ENCODE assay signal across 18 cellular contexts in genomic region chr22:37204045-37204655, GRCh38. TPM values are rescaled to one million over a fixed set of nuclear protein-coding genes. Genes with fewer than 3 reads are reported as not detected.
A peak's percentile ranks its signal among the peaks of the same experiment; 100 is the strongest.
DNase-seq lines count a peak whose midpoint lies in the region; ATAC-seq and TF ChIP-seq lines count a peak whose summit lies in the region.
"Had no signal": no experiment of that assay in that cellular context is flagged by ENCODE, and none has a peak within 500 bp of the region (broad histone marks: within the 10 kb centered on the region; RNA-seq: fewer than 3 reads in every experiment).

No MANE protein-coding gene starts in this region.

- H3K36me3 ChIP-seq in naive thymus-derived CD4-positive, alpha-beta T cell (ENCODE audit: control insufficient read depth in 2 of 3, insufficient read depth in 3 of 3, low read length in 3 of 3): peaks cover 0 to 14% (median 0%) of the 10 kb centered on the region in 3 experiments
- no peaks in the 10 kb centered on the region for H3K36me3 ChIP-seq in tibial artery

- peak overlapping the region; percentile 50 for H3K27ac Mint-ChIP-seq in activated naive CD8-positive, alpha-beta T cell
- no peak overlapping the region for H3K27ac Mint-ChIP-seq in activated naive CD8-positive, alpha-beta T cell treated with anti-CD3 and anti-CD28 coated beads, Interleukin-2, amount 50 U/mL, for 24 hours
- H3K27ac Mint-ChIP-seq in activated naive CD4-positive, alpha-beta T cell treated with anti-CD3 and anti-CD28 coated beads, Interleukin-2, amount 50 U/mL, for 72 hours: peak overlapping the region; percentile 14 to 61
- H3K27ac Mint-ChIP-seq in naive thymus-derived CD4-positive, alpha-beta T cell: peak overlapping the region in 8 of 9 donors; percentile 5 to 86 (median 73)

- H3K4me3 ChIP-seq in naive thymus-derived CD4-positive, alpha-beta T cell (ENCODE audit: low read length): no peak overlapping the region
- no peak overlapping the region for H3K4me3 ChIP-seq in tibial artery

- intact Hi-C loops in naive thymus-derived CD4-positive, alpha-beta T cell (cut with micrococcal nuclease): no loop called here
- intact Hi-C loops in tibial artery (cut with DNase I; ENCODE audit: low total_unique reads): loop anchor here (10.0 kb wide), 1 partner anchor 169 kb away; no protein-coding TSS in a partner anchor

- H3K9me3 ChIP-seq in naive thymus-derived CD4-positive, alpha-beta T cell (ENCODE audit: control insufficient read depth in 2 of 3, low read length in 3 of 3): no peaks in the 10 kb centered on the region
- no peaks in the 10 kb centered on the region for H3K9me3 ChIP-seq in tibial artery

- H3K27ac ChIP-seq in naive thymus-derived CD4-positive, alpha-beta T cell (ENCODE audit: low read depth, low read length): no peak overlapping the region
- H3K27ac ChIP-seq in tibial artery: no peak overlapping the region
- H3K27ac ChIP-seq: C4-2B had no signal

- no peaks in the 10 kb centered on the region for H3K27me3 Mint-ChIP-seq in activated naive CD8-positive, alpha-beta T cell
- H3K27me3 Mint-ChIP-seq in activated naive CD8-positive, alpha-beta T cell treated with anti-CD3 and anti-CD28 coated beads, Interleukin-2, amount 50 U/mL, for 24 hours: no peaks in the 10 kb centered on the region
- no peaks in the 10 kb centered on the region for H3K27me3 Mint-ChIP-seq in naive thymus-derived CD4-positive, alpha-beta T cell

- CTCF ChIA-PET in naive thymus-derived CD4-positive, alpha-beta T cell (lab: Charles Lee): interaction anchor here (0.5 to 2.9 kb wide), 2 partner anchors 55 to 422 kb away, joined by 3 to 9 read pairs; no protein-coding TSS in a partner anchor

- H3K4me3 Mint-ChIP-seq in activated naive CD8-positive, alpha-beta T cell: no peak overlapping the region
- H3K4me3 Mint-ChIP-seq in activated naive CD8-positive, alpha-beta T cell treated with anti-CD3 and anti-CD28 coated beads, Interleukin-2, amount 50 U/mL, for 24 hours: no peak overlapping the region
- no peak overlapping the region for H3K4me3 Mint-ChIP-seq in naive thymus-derived CD4-positive, alpha-beta T cell

- ATAC-seq in activated naive CD8-positive, alpha-beta T cell treated with anti-CD3 and anti-CD28 coated beads, Interleukin-2, amount 50 U/mL, for 24 hours: no peak
- ATAC-seq in activated naive CD4-positive, alpha-beta T cell treated with anti-CD3 and anti-CD28 coated beads, Interleukin-2, amount 50 U/mL, for 72 hours: no peak
- ATAC-seq in naive thymus-derived CD4-positive, alpha-beta T cell: no peak
- ATAC-seq in HG03108 (IDR thresholded peaks at IDR 0.05; ENCODE audit: unreplicated experiment): no peak
- ATAC-seq: left lobe of liver had no signal

- POLR2A ChIA-PET in naive thymus-derived CD4-positive, alpha-beta T cell (lab: Charles Lee): interaction anchor here (0.6 to 22.1 kb wide), 4 partner anchors 15 to 943 kb away, joined by 3 to 278 read pairs (median 162); partner anchors contain the start of gene RAC2

- peaks cover 48% of the 10 kb centered on the region for H3K4me1 Mint-ChIP-seq in activated naive CD8-positive, alpha-beta T cell (ENCODE audit: low read depth)
- H3K4me1 Mint-ChIP-seq in activated naive CD8-positive, alpha-beta T cell treated with anti-CD3 and anti-CD28 coated beads, Interleukin-2, amount 50 U/mL, for 24 hours: peaks cover 40% of the 10 kb centered on the region
- H3K4me1 Mint-ChIP-seq in naive thymus-derived CD4-positive, alpha-beta T cell: peaks cover 16 to 75% (median 47%) of the 10 kb centered on the region in 7 donors

- peaks cover 5 to 38% of the 10 kb centered on the region in 2 donors for H3K4me1 ChIP-seq in naive thymus-derived CD4-positive, alpha-beta T cell (ENCODE audit: control insufficient read depth in 2 of 2, insufficient read depth in 2 of 2, low read length in 2 of 2)
- peaks cover 0 to 5% (median 4%) of the 10 kb centered on the region in 4 donors for H3K4me1 ChIP-seq in tibial artery

- no peak for DNase-seq in activated naive CD8-positive, alpha-beta T cell treated with anti-CD3 and anti-CD28 coated beads, Interleukin-2, amount 50 U/mL, for 24 hours
- no peak for DNase-seq in activated naive CD4-positive, alpha-beta T cell treated with anti-CD3 and anti-CD28 coated beads, Interleukin-2, amount 50 U/mL, for 72 hours (ENCODE audit: low spot score in 2 of 2)
- no peak for DNase-seq in naive thymus-derived CD4-positive, alpha-beta T cell
- peak; percentile 5 to 48 for DNase-seq in tibial artery
- DNase-seq in activated CD8-positive, alpha-beta memory T cell treated with anti-CD3 and anti-CD28 coated beads, Interleukin-2, amount 50 U/mL, for 4 hours: no peak
- DNase-seq: Kasumi-1, mesendoderm, MV-4-11, NCI-H146, NCI-H446, T-helper 1 cell had no signal

- H3K27me3 ChIP-seq in naive thymus-derived CD4-positive, alpha-beta T cell (ENCODE audit: control insufficient read depth in 2 of 2, insufficient read depth in 2 of 2, low read length in 2 of 2): no peaks in the 10 kb centered on the region
- peaks cover 0 to 16% of the 10 kb centered on the region in 2 donors for H3K27me3 ChIP-seq in tibial artery

- H3K36me3 Mint-ChIP-seq in activated naive CD8-positive, alpha-beta T cell: no peaks in the 10 kb centered on the region
- H3K36me3 Mint-ChIP-seq in activated naive CD8-positive, alpha-beta T cell treated with anti-CD3 and anti-CD28 coated beads, Interleukin-2, amount 50 U/mL, for 24 hours (ENCODE audit: low read depth): no peaks in the 10 kb centered on the region
- peaks cover 0 to 12% of the 10 kb centered on the region in 2 donors for H3K36me3 Mint-ChIP-seq in activated naive CD4-positive, alpha-beta T cell treated with anti-CD3 and anti-CD28 coated beads, Interleukin-2, amount 50 U/mL, for 72 hours
- peaks cover 0 to 3% (median 0%) of the 10 kb centered on the region in 5 donors for H3K36me3 Mint-ChIP-seq in naive thymus-derived CD4-positive, alpha-beta T cell

- H3K9me3 Mint-ChIP-seq in activated naive CD8-positive, alpha-beta T cell (ENCODE audit: low read depth): no peaks in the 10 kb centered on the region
- H3K9me3 Mint-ChIP-seq in activated naive CD8-positive, alpha-beta T cell treated with anti-CD3 and anti-CD28 coated beads, Interleukin-2, amount 50 U/mL, for 24 hours: no peaks in the 10 kb centered on the region
- H3K9me3 Mint-ChIP-seq in activated naive CD4-positive, alpha-beta T cell treated with anti-CD3 and anti-CD28 coated beads, Interleukin-2, amount 50 U/mL, for 72 hours: no peaks in the 10 kb centered on the region
- no peaks in the 10 kb centered on the region for H3K9me3 Mint-ChIP-seq in naive thymus-derived CD4-positive, alpha-beta T cell

- no peak for TF ChIP-seq CTCF in tibial artery (IDR thresholded peaks at IDR 0.05)

RNA-seq across cellular contexts. Expression of gene SSTR3, which starts 8.1 kb away (rescaled TPM):
- 10 to 100 TPM in 1 of 2 donors, 1 to 10 TPM in 1; 5.2 to 28.1 TPM for total RNA-seq in activated naive CD4-positive, alpha-beta T cell treated with anti-CD3 and anti-CD28 coated beads, Interleukin-2, amount 50 U/mL, for 72 hours
- 10 to 100 TPM in 2 of 5 experiments, 1 to 10 TPM in 3; 3.9 to 30.4 (median 6.4) TPM for total RNA-seq in naive thymus-derived CD4-positive, alpha-beta T cell
- 1 to 10 TPM; 5.8 to 9.5 TPM for polyA plus RNA-seq in naive thymus-derived CD4-positive, alpha-beta T cell
- total RNA-seq: left lobe of liver, myocyte, RPMI7951, SK-MEL-5 had no signal

RNA-seq across cellular contexts. Expression of gene C1QTNF6, which starts 16.1 kb away (rescaled TPM):
- total RNA-seq in activated naive CD4-positive, alpha-beta T cell treated with anti-CD3 and anti-CD28 coated beads, Interleukin-2, amount 50 U/mL, for 72 hours: 10 to 100 TPM; 13.8 to 14.5 TPM
- total RNA-seq in naive thymus-derived CD4-positive, alpha-beta T cell: 10 to 100 TPM; 12.4 to 27.6 (median 20.2) TPM
- polyA plus RNA-seq in naive thymus-derived CD4-positive, alpha-beta T cell: 1 to 10 TPM; 1.1 to 2.4 TPM

RNA-seq across cellular contexts. Expression of gene RAC2, which starts 39.9 kb away (rescaled TPM):
- total RNA-seq in activated naive CD4-positive, alpha-beta T cell treated with anti-CD3 and anti-CD28 coated beads, Interleukin-2, amount 50 U/mL, for 72 hours: 100 to 1,000 TPM; 655 to 769 TPM
- total RNA-seq in naive thymus-derived CD4-positive, alpha-beta T cell: 100 to 1,000 TPM; 263 to 886 (median 301) TPM
- polyA plus RNA-seq in naive thymus-derived CD4-positive, alpha-beta T cell: 100 to 1,000 TPM; 838 to 852 TPM
- total RNA-seq: myocyte, SK-MEL-5 had no signal

RNA-seq across cellular contexts. Expression of gene IL2RB, which starts 54.4 kb away (rescaled TPM):
- total RNA-seq in activated naive CD4-positive, alpha-beta T cell treated with anti-CD3 and anti-CD28 coated beads, Interleukin-2, amount 50 U/mL, for 72 hours: 100 to 1,000 TPM; 170 to 253 TPM
- 100 to 1,000 TPM in 2 of 5 experiments, 10 to 100 TPM in 3; 14.3 to 209 (median 44.1) TPM for total RNA-seq in naive thymus-derived CD4-positive, alpha-beta T cell
- polyA plus RNA-seq in naive thymus-derived CD4-positive, alpha-beta T cell: 10 to 100 TPM; 13.6 to 20.2 TPM
- total RNA-seq: myocyte, RPMI7951, SK-MEL-5 had no signal

Comparison
In these comparisons a context has a peak if more than half of its experiments do, and no peak if none do; other contexts are left out.
1. DNase-seq: peak in tibial artery (2 of 2); none in activated naive CD8-positive, alpha-beta T cell treated with anti-CD3 and anti-CD28 coated beads, Interleukin-2, amount 50 U/mL, for 24 hours (single experiment), activated naive CD4-positive, alpha-beta T cell treated with anti-CD3 and anti-CD28 coated beads, Interleukin-2, amount 50 U/mL, for 72 hours (0 of 2), naive thymus-derived CD4-positive, alpha-beta T cell (0 of 9) and activated CD8-positive, alpha-beta memory T cell treated with anti-CD3 and anti-CD28 coated beads, Interleukin-2, amount 50 U/mL, for 4 hours (single experiment).